18 cellular contexts compared by ENCODE assay signal in the genomic region with DNA sequence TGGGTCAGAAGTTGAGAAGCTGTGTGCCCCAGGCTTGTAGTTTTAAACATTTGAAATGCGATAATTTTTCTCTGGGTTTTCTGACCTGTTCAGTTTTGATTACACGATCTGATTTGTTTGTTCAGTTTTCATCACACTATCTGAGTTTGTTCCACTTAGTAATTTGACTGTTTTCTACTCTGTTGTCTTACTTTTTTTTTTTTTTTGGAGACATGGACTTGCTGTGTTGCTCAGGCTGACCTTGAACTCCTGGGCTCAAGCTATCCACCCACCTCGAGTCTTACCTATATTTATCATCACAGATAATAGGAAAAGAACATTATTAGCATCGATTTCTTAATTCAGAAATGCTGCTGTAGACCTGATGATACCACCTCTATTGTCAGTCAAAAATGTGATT.
DNase-seq lines count a peak whose midpoint lies in the region; ATAC-seq and TF ChIP-seq lines count a peak whose summit lies in the region.
"Had no signal": no experiment of that assay in that cellular context is flagged by ENCODE, and none has a peak within 500 bp of the region (broad histone marks: within the 10 kb centered on the region; RNA-seq: fewer than 3 reads in every experiment).

No MANE protein-coding gene starts in this region.

- intact Hi-C loops in CD14-positive monocyte (cut with micrococcal nuclease) (no loop called here), PC-3 (cut with micrococcal nuclease) (no loop called here)

- H3K4ac ChIP-seq in H9 (ENCODE audit: low read depth, low read length), result no peak overlapping the region

- no peak overlapping the region for H2BK5ac ChIP-seq in H9 (ENCODE audit: insufficient read length, low read length)

- H3K56ac ChIP-seq in H9 (ENCODE audit: insufficient read length, low read depth, low read length), result no peak overlapping the region

- H2AK5ac ChIP-seq in H9 (ENCODE audit: insufficient read length, low read length), result no peak overlapping the region

- no CpG with 5 or more reads among the region's 4 CpGs for WGBS in H9 (ENCODE audit: extremely low coverage, insufficient read length, low lambda C conversion rate)

- H3K4me2 ChIP-seq in H9 (ENCODE audit: insufficient read depth, insufficient read length, low read length) (no peak overlapping the region), PC-3 (ENCODE audit: low read length) (no peak overlapping the region)
- H3K4me2 ChIP-seq: GM23338 had no signal

- ATAC-seq in left lobe of liver, result peak; percentile 49
- no peak for ATAC-seq in GM21576 (IDR thresholded peaks at IDR 0.05; ENCODE audit: unreplicated experiment)
- no peak for ATAC-seq in PC-3
- ATAC-seq: GM23338 had no signal

- H2BK120ac ChIP-seq in H9 (ENCODE audit: low read depth, low read length, poor library complexity, severe bottlenecking), result no peak overlapping the region

- no peak overlapping the region for H2BK12ac ChIP-seq in H9 (ENCODE audit: insufficient read length, low read depth, low read length)

- TF ChIP-seq CTCF in CD14-positive monocyte (IDR thresholded peaks at IDR 0.05) (no peak), H9 (conservative IDR thresholded peaks at IDR 0.05) (no peak), nephron (IDR thresholded peaks at IDR 0.05; ENCODE audit: unreplicated experiment in 3 of 3) (no peak), coronary artery (IDR thresholded peaks at IDR 0.05) (no peak), PC-3 (conservative IDR thresholded peaks at IDR 0.05; ENCODE audit: low read depth, low read length) (no peak)

- H4K5ac ChIP-seq in H9 (ENCODE audit: insufficient read length, low read depth, low read length), result no peak overlapping the region

- no peaks in the 10 kb centered on the region for H3K9me2 ChIP-seq in PC-3 (replicated peaks; ENCODE audit: low read length)

- H3K27ac Mint-ChIP-seq in CD14-positive monocyte (peak overlapping the region in 3 of 7 donors; percentile 42 to 55 (median 50)), H9 (peak overlapping the region in 2 of 3 experiments; percentile 3 to 81; a peak in 3 of 7 replicates), nephron (peak overlapping the region in 2 of 3 experiments; percentile 17 to 73)
- H3K27ac Mint-ChIP-seq: GM23338 had no signal

- no peak overlapping the region for H3K4me3 ChIP-seq in coronary artery
- H3K4me3 ChIP-seq in PC-3 (ENCODE audit: low read length), result no peak overlapping the region
- H3K4me3 ChIP-seq: BLaER1 treated with 17β-estradiol and CSF1 and Interleukin-3, amounts not matched to agents 10 nM and 100 nM; GM23338; SK-N-MC had no signal

- H4K91ac ChIP-seq in H9 (ENCODE audit: insufficient read length, low read depth, low read length), result no peak overlapping the region

- H3K79me1 ChIP-seq in H9 (ENCODE audit: insufficient read depth, low read depth, low read length, poor library complexity, severe bottlenecking), result no peaks in the 10 kb centered on the region

- POLR2A ChIA-PET in PC-3 (lab: Charles Lee; ENCODE audit: unreplicated experiment), result no interaction called here

- H3K4me1 ChIP-seq in H9 (ENCODE audit: insufficient read depth, low read length) (peaks cover 18% of the 10 kb centered on the region), PC-3 (ENCODE audit: insufficient read depth, low read length) (peaks cover 12% of the 10 kb centered on the region)

- no peak overlapping the region for H4K8ac ChIP-seq in H9 (replicated peaks; ENCODE audit: insufficient read length, low read depth, low read length)

- no TSS peak for BruUV-seq in PC-3 (replicated peaks; lab: Mats Ljungman, UMichigan)

- no peaks in the 10 kb centered on the region for H3K36me3 ChIP-seq in PC-3 (ENCODE audit: low read depth, low read length)

- H3K9me3 ChIP-seq in H9 (ENCODE audit: control insufficient read depth, low read depth, low read length) (no peaks in the 10 kb centered on the region), PC-3 (ENCODE audit: low read length) (no peaks in the 10 kb centered on the region)
- H3K9me3 ChIP-seq: Caco-2 had no signal

- no peak overlapping the region for H3T11ph ChIP-seq in H9 (ENCODE audit: low read length)

- peaks cover 87% of the 10 kb centered on the region for H3K4me1 Mint-ChIP-seq in CD14-positive monocyte
- peaks cover 43 to 59% of the 10 kb centered on the region in 2 experiments for H3K4me1 Mint-ChIP-seq in H9
- peaks cover 43% of the 10 kb centered on the region for H3K4me1 Mint-ChIP-seq in nephron

- H3K79me2 ChIP-seq in H9 (ENCODE audit: insufficient read depth, low read length) (peaks cover 1% of the 10 kb centered on the region; the same call in 1 of the 2 replicates), PC-3 (ENCODE audit: low read length) (no peaks in the 10 kb centered on the region)

- H3K27me3 Mint-ChIP-seq in CD14-positive monocyte (ENCODE audit: low read depth in 3 of 3) (no peaks in the 10 kb centered on the region), H9 (ENCODE audit: low read depth) (no peaks in the 10 kb centered on the region), nephron (ENCODE audit: low read depth) (no peaks in the 10 kb centered on the region)

- H3F3A ChIP-seq in PC-3 (ENCODE audit: low read length, unreplicated experiment), result no peaks in the 10 kb centered on the region

- H3K4me3 Mint-ChIP-seq in CD14-positive monocyte, result peak overlapping the region; percentile 39 to 89
- H3K4me3 Mint-ChIP-seq in H9, result no peak overlapping the region
- no peak overlapping the region for H3K4me3 Mint-ChIP-seq in nephron
- H3K4me3 Mint-ChIP-seq: GM23338 had no signal

- H2AFZ ChIP-seq in H9 (ENCODE audit: low read length) (no peak overlapping the region), PC-3 (ENCODE audit: low read length) (no peak overlapping the region)
- H2AFZ ChIP-seq: GM23338 had no signal

- H4K20me1 ChIP-seq in H9 (ENCODE audit: control insufficient read depth, insufficient read depth, insufficient read length) (no peaks in the 10 kb centered on the region), PC-3 (ENCODE audit: low read length) (no peaks in the 10 kb centered on the region)

- no peak overlapping the region for H3K14ac ChIP-seq in H9 (ENCODE audit: insufficient read depth, low read length)

- no peak overlapping the region for H3K23ac ChIP-seq in H9 (ENCODE audit: insufficient read length, low read depth, low read length)

- no peak overlapping the region for H2BK20ac ChIP-seq in H9 (ENCODE audit: low read depth, low read length, poor library complexity, severe bottlenecking)

- CTCF ChIA-PET in PC-3 (lab: Charles Lee), result no interaction called here

- no peaks in the 10 kb centered on the region for H3K23me2 ChIP-seq in H9 (ENCODE audit: insufficient read length, low read depth, low read length, poor library complexity, severe bottlenecking)

- H3K27ac ChIP-seq in H9 (ENCODE audit: insufficient read length, low read depth, low read length) (no peak overlapping the region), coronary artery (no peak overlapping the region), PC-3 (ENCODE audit: low read length) (no peak overlapping the region)
- H3K27ac ChIP-seq: BLaER1 treated with 17β-estradiol and CSF1 and Interleukin-3, amounts not matched to agents 10 nM and 100 nM; SK-N-MC had no signal

- no peak overlapping the region for H3K18ac ChIP-seq in H9 (ENCODE audit: insufficient read length, low read depth, low read length)

- no peak overlapping the region for H2BK15ac ChIP-seq in H9 (ENCODE audit: low read depth, low read length)

- H3K36me3 Mint-ChIP-seq in CD14-positive monocyte (peaks cover 15 to 21% of the 10 kb centered on the region in 2 donors), H9 (ENCODE audit: insufficient read depth in 1 of 3, low read depth in 3 of 3) (peaks cover 0 to 23% (median 0%) of the 10 kb centered on the region in 3 experiments; a peak in 3 of 7 replicates), nephron (ENCODE audit: low read depth) (no peaks in the 10 kb centered on the region)

- H3K27me3 ChIP-seq in H9 (ENCODE audit: insufficient read depth, low read length) (no peaks in the 10 kb centered on the region), PC-3 (ENCODE audit: low read length) (no peaks in the 10 kb centered on the region)
- H3K27me3 ChIP-seq: BLaER1 treated with 17β-estradiol and CSF1 and Interleukin-3, amounts not matched to agents 10 nM and 100 nM had no signal

- H3K9ac ChIP-seq in H9 (ENCODE audit: extremely low read depth, insufficient read length, low read length) (no peak overlapping the region), PC-3 (ENCODE audit: low read length) (no peak overlapping the region)
- H3K9ac ChIP-seq: BLaER1 treated with 17β-estradiol and CSF1 and Interleukin-3, amounts not matched to agents 10 nM and 100 nM had no signal

- H3K9me3 Mint-ChIP-seq in CD14-positive monocyte (peaks cover 0 to 4% (median 1%) of the 10 kb centered on the region in 7 donors), H9 (no peaks in the 10 kb centered on the region; a peak in 1 of 5 replicates), nephron (peaks cover 2% of the 10 kb centered on the region)
- H3K9me3 Mint-ChIP-seq: GM23338 had no signal

- no peak for DNase-seq in CD14-positive monocyte (ENCODE audit: low spot score)
- no peak for DNase-seq in H9
- DNase-seq in left lobe of liver (ENCODE audit: low spot score), result no peak
- DNase-seq in NCI-H1048 (lab: John Stamatoyannopoulos, UW), result no peak
- DNase-seq in coronary artery (ENCODE audit: low spot score), result no peak
- DNase-seq in PC-3, result no peak
- DNase-seq: Caco-2; MM.1S; NCI-H1092 treated with DMSO at 0.1 percent for 48 hours; NCI-H2081; NCI-H748 treated with DMSO at 0.1 percent for 48 hours; NK-92 treated with Interleukin-12 subunit alpha and Interleukin-12 subunit beta, amount 100 ng/mL, for 24 hours; SHP77 had no signal

Comparison
In these comparisons a context has a peak if more than half of its experiments do, and no peak if none do; other contexts are left out.
1. H3K4me3 Mint-ChIP-seq: peak in CD14-positive monocyte (2 of 2); none in H9 (0 of 2) and nephron (0 of 3).